13 cellular contexts compared by ENCODE assay signal in the genomic region with DNA sequence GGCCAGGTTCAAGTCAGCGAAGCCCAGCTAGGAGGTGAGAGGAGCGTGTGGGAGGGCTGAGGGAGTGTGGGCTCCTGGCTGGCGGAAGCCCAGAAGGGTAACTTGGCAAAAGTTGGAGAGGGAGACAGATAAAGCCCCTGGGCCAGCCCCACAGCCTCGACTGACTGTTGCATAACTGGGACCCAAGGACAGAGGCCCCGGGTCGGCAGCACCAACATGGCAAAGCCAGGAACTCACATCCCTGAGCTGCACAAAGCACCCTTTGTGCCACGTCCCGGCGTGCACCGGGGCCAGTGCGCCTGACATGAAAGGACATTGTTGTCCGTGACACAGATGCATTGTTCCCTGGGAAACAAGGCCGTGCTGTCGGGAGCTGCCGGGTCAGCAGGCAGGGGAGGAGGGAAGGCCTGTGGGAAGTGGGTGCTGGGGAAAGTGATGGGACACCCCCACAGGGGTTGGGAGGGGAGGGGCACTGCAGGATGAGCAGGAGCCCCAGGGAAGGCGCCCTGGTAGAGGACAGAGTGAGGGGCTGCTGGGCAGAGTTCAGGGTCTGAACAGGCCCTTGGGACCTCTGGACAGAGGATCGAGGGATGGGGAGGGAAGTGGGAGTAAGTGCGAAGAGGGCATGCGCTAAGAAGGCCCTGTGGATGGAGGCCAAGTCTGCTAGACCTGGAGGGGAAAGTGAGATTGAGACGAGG. TPM values are rescaled to one million over a fixed set of nuclear protein-coding genes. Genes with fewer than 3 reads are reported as not detected.
DNase-seq lines count a peak whose midpoint lies in the region; ATAC-seq and TF ChIP-seq lines count a peak whose summit lies in the region.
"Had no signal": no experiment of that assay in that cellular context is flagged by ENCODE, and none has a peak within 500 bp of the region (broad histone marks: within the 10 kb centered on the region; RNA-seq: fewer than 3 reads in every experiment).

No MANE protein-coding gene starts in this region.

- POLR2A ChIA-PET in activated CD4-positive, alpha-beta T cell treated with anti-CD3 and anti-CD28 coated beads for 36 hours (lab: Charles Lee) = no interaction called here

- no peaks in the 10 kb centered on the region for H3K27me3 ChIP-seq in layer of hippocampus (ENCODE audit: control insufficient read depth, insufficient read depth, low read length)

- TF ChIP-seq CTCF in brain (conservative IDR thresholded peaks at IDR 0.05) = no peak

- H3K27ac ChIP-seq in layer of hippocampus (ENCODE audit: low read depth, low read length) = peak overlapping the region; percentile 99
- H3K27ac ChIP-seq: WERI-Rb-1 had no signal

- peaks cover 62% of the 10 kb centered on the region for H3K4me1 Mint-ChIP-seq in activated CD4-positive, alpha-beta T cell treated with anti-CD3 and anti-CD28 coated beads for 36 hours
- H3K4me1 Mint-ChIP-seq in brain = peaks cover 70% of the 10 kb centered on the region

- peak overlapping the region; percentile 79 for H3K27ac Mint-ChIP-seq in activated CD4-positive, alpha-beta T cell treated with anti-CD3 and anti-CD28 coated beads for 36 hours
- peak overlapping the region; percentile 90 to 99 (median 96) for H3K27ac Mint-ChIP-seq in brain

- peaks cover 21% of the 10 kb centered on the region for H3K36me3 Mint-ChIP-seq in activated CD4-positive, alpha-beta T cell treated with anti-CD3 and anti-CD28 coated beads for 36 hours (ENCODE audit: low read depth)
- peaks cover 15% of the 10 kb centered on the region for H3K36me3 Mint-ChIP-seq in brain

- no peak for ATAC-seq in activated CD4-positive, alpha-beta T cell treated with anti-CD3 and anti-CD28 coated beads for 36 hours
- ATAC-seq in HG02763 (IDR thresholded peaks at IDR 0.05; ENCODE audit: unreplicated experiment) = no peak

- intact Hi-C loops in activated CD4-positive, alpha-beta T cell treated with anti-CD3 and anti-CD28 coated beads for 36 hours (cut with DNase I, micrococcal nuclease) = no loop called here

- no peak overlapping the region for H3K4me3 Mint-ChIP-seq in activated CD4-positive, alpha-beta T cell treated with anti-CD3 and anti-CD28 coated beads for 36 hours
- peak overlapping the region in 3 of 5 experiments; percentile 46 to 57 (median 48) for H3K4me3 Mint-ChIP-seq in brain

- peak; percentile 23 for DNase-seq in activated CD4-positive, alpha-beta T cell treated with anti-CD3 and anti-CD28 coated beads for 36 hours
- no peak for DNase-seq in activated CD4-positive, alpha-beta T cell treated with anti-CD3 and anti-CD28 coated beads, Interleukin-2, amount 50 U/mL, for 1 hour
- DNase-seq in superior temporal gyrus (ENCODE audit: extremely low spot score) (peak; percentile 99), SIG-M5 treated with dmso at 0.1 percent for 504 hours (lab: John Stamatoyannopoulos, UW; ENCODE audit: unreplicated experiment) (no peak), NCI-H69 (lab: John Stamatoyannopoulos, UW) (no peak)
- DNase-seq: foreskin fibroblast; GDM1; Kasumi-1; stimulated activated CD4-positive, alpha-beta T cell treated with anti-CD3 and anti-CD28 coated beads, Interleukin-2, amount 100 ng/mL, for 24 hours; WERI-Rb-1 had no signal

- no peaks in the 10 kb centered on the region for H3K27me3 Mint-ChIP-seq in activated CD4-positive, alpha-beta T cell treated with anti-CD3 and anti-CD28 coated beads for 36 hours
- H3K27me3 Mint-ChIP-seq in brain = no peaks in the 10 kb centered on the region

- H3K9me3 Mint-ChIP-seq in activated CD4-positive, alpha-beta T cell treated with anti-CD3 and anti-CD28 coated beads for 36 hours (ENCODE audit: low read depth) = no peaks in the 10 kb centered on the region
- H3K9me3 Mint-ChIP-seq in brain = no peaks in the 10 kb centered on the region

- CTCF ChIA-PET in activated CD4-positive, alpha-beta T cell treated with anti-CD3 and anti-CD28 coated beads for 36 hours (lab: Charles Lee) = interaction anchor here (0.6 to 2.6 kb wide), 4 partner anchors 11 to 84 kb away, joined by 5 to 17 read pairs (median 6); no protein-coding TSS in a partner anchor

RNA-seq across cellular contexts. Expression of a gene that starts 13.0 kb away (rescaled TPM):
- 10 to 100 TPM; 44.1 to 46.6 TPM for total RNA-seq in activated CD4-positive, alpha-beta T cell treated with anti-CD3 and anti-CD28 coated beads for 36 hours
- 144 TPM for polyA plus RNA-seq in brain (ENCODE audit: insufficient read depth, low read depth, low replicate concordance)

RNA-seq across cellular contexts. Expression of a gene that starts 20.1 kb away (rescaled TPM):
- total RNA-seq in activated CD4-positive, alpha-beta T cell treated with anti-CD3 and anti-CD28 coated beads for 36 hours = 1 to 10 TPM; 1.9 to 2.8 TPM
- polyA plus RNA-seq in brain (ENCODE audit: insufficient read depth, low read depth, low replicate concordance) = 2.4 TPM

RNA-seq across cellular contexts. Expression of a gene that starts 30.1 kb away (rescaled TPM):
- total RNA-seq in activated CD4-positive, alpha-beta T cell treated with anti-CD3 and anti-CD28 coated beads for 36 hours = 10 to 100 TPM; 56.2 to 58.4 TPM
- polyA plus RNA-seq in brain (ENCODE audit: insufficient read depth, low read depth, low replicate concordance) = 78.8 TPM

RNA-seq across cellular contexts. Expression of a gene that starts 33.8 kb away (rescaled TPM):
- total RNA-seq in activated CD4-positive, alpha-beta T cell treated with anti-CD3 and anti-CD28 coated beads for 36 hours = 10 to 100 TPM; 14.9 to 20.7 TPM
- polyA plus RNA-seq in brain (ENCODE audit: insufficient read depth, low read depth, low replicate concordance) = 19.2 TPM

RNA-seq across cellular contexts. Expression of a gene that starts 51.3 kb away (rescaled TPM):
- 10 to 100 TPM; 46.3 to 63.3 TPM for total RNA-seq in activated CD4-positive, alpha-beta T cell treated with anti-CD3 and anti-CD28 coated beads for 36 hours
- 83.6 TPM for polyA plus RNA-seq in brain (ENCODE audit: insufficient read depth, low read depth, low replicate concordance)

Comparison
In these comparisons a context has a peak if more than half of its experiments do, and no peak if none do; other contexts are left out.
1. DNase-seq: peak in activated CD4-positive, alpha-beta T cell treated with anti-CD3 and anti-CD28 coated beads for 36 hours (single experiment) and superior temporal gyrus (single experiment); none in activated CD4-positive, alpha-beta T cell treated with anti-CD3 and anti-CD28 coated beads, Interleukin-2, amount 50 U/mL, for 1 hour (single experiment), SIG-M5 treated with dmso at 0.1 percent for 504 hours (single experiment) and NCI-H69 (single experiment).